ENCODE assay signal across 8 cellular contexts in genomic region chr3:42683875-42684593, GRCh38. TPM values are rescaled to one million over a fixed set of nuclear protein-coding genes. Genes with fewer than 3 reads are reported as not detected.
DNase-seq lines count a peak whose midpoint lies in the region; FAIRE-seq and TF ChIP-seq lines count a peak whose summit lies in the region.

No MANE protein-coding gene starts in this region.

- peaks cover 0 to 34% (median 30%) of the 10 kb centered on the region in 4 donors for H3K4me1 ChIP-seq in sigmoid colon
- no peaks in the 10 kb centered on the region for H3K4me1 ChIP-seq in OCI-LY7 (ENCODE audit: insufficient read depth, low read length, poor library complexity, severe bottlenecking)

- POLR2A ChIA-PET in activated CD4-positive, alpha-beta memory T cell treated with anti-CD3 and anti-CD28 coated beads for 36 hours (lab: Charles Lee), result no interaction called here
- POLR2A ChIA-PET in OCI-LY7 (lab: Charles Lee), result interaction anchor here (0.7 kb wide), 1 partner anchor 34 kb away, joined by 3 read pairs; no protein-coding TSS in a partner anchor

- no peaks in the 10 kb centered on the region for H3K9me3 ChIP-seq in sigmoid colon
- H3K9me3 ChIP-seq in OCI-LY7 (ENCODE audit: low read length), result no peaks in the 10 kb centered on the region

- in situ Hi-C loops in KBM-7 (cut with MboI; ENCODE audit: low pct_unique_long_range_greater_than_20kb, low sequenced_read_pairs), result no loop called here

- H3K36me3 ChIP-seq in sigmoid colon (no peaks in the 10 kb centered on the region), OCI-LY7 (ENCODE audit: insufficient read depth, low read length) (no peaks in the 10 kb centered on the region)

- H3K4me3 ChIP-seq in sigmoid colon (no peak overlapping the region), OCI-LY7 (ENCODE audit: low read depth, low read length, poor library complexity, severe bottlenecking) (no peak overlapping the region)

- no peak for TF ChIP-seq POLR2A in sigmoid colon (IDR thresholded peaks at IDR 0.05)

- no peaks in the 10 kb centered on the region for H3K36me3 Mint-ChIP-seq in activated CD4-positive, alpha-beta memory T cell treated with anti-CD3 and anti-CD28 coated beads for 36 hours

- no peak for TF ChIP-seq EP300 in sigmoid colon (IDR thresholded peaks at IDR 0.05)

- intact Hi-C loops in activated CD4-positive, alpha-beta memory T cell treated with anti-CD3 and anti-CD28 coated beads for 36 hours (cut with micrococcal nuclease), result loop anchor here (1.0 kb wide), 1 partner anchor 46 kb away; no protein-coding TSS in a partner anchor
- intact Hi-C loops in sigmoid colon (cut with DNase I) (no loop called here), OCI-LY7 (cut with micrococcal nuclease; ENCODE audit: unreplicated experiment) (no loop called here)

- TF ChIP-seq CTCF in sigmoid colon (IDR thresholded peaks at IDR 0.05) (no peak), OCI-LY7 (conservative IDR thresholded peaks at IDR 0.05; ENCODE audit: low read length) (no peak)

- peaks cover 6% of the 10 kb centered on the region for H3K9me3 Mint-ChIP-seq in activated CD4-positive, alpha-beta memory T cell treated with anti-CD3 and anti-CD28 coated beads for 36 hours

- no peaks in the 10 kb centered on the region for H3K9me2 ChIP-seq in OCI-LY7 (ENCODE audit: insufficient read depth, low read length)

- no peak overlapping the region for H3K4me2 ChIP-seq in OCI-LY7 (ENCODE audit: low read length)

- 31 to 55% methylated on average over 10 of the region's 10 CpGs for WGBS in sigmoid colon, 2 donors

- H3K27ac ChIP-seq in sigmoid colon (peak overlapping the region; percentile 46 to 60 (median 54)), OCI-LY7 (ENCODE audit: low read depth, low read length, poor library complexity, severe bottlenecking) (no peak overlapping the region)

- H3K4me1 Mint-ChIP-seq in activated CD4-positive, alpha-beta memory T cell treated with anti-CD3 and anti-CD28 coated beads for 36 hours (ENCODE audit: low read depth), result peaks cover 11% of the 10 kb centered on the region

- no peak overlapping the region for H3K4me3 Mint-ChIP-seq in activated CD4-positive, alpha-beta memory T cell treated with anti-CD3 and anti-CD28 coated beads for 36 hours

- H3K79me2 ChIP-seq in OCI-LY7 (ENCODE audit: insufficient read depth, low read depth, low read length), result no peaks in the 10 kb centered on the region

- BruUV-seq in OCI-LY7 (replicated peaks; lab: Mats Ljungman, UMichigan), result no TSS peak

- no peak overlapping the region for H3K27ac Mint-ChIP-seq in activated CD4-positive, alpha-beta memory T cell treated with anti-CD3 and anti-CD28 coated beads for 36 hours

- no peaks in the 10 kb centered on the region for H4K20me1 ChIP-seq in OCI-LY7 (ENCODE audit: insufficient read depth, low read length)

- H3K27me3 ChIP-seq in sigmoid colon, result peaks cover 0 to 9% (median 0%) of the 10 kb centered on the region in 3 donors

- CTCF ChIA-PET in activated CD4-positive, alpha-beta memory T cell treated with anti-CD3 and anti-CD28 coated beads for 36 hours (lab: Charles Lee), result interaction anchor here (0.9 to 1.5 kb wide), 2 partner anchors 12 to 23 kb away, joined by 3 read pairs; no protein-coding TSS in a partner anchor
- CTCF ChIA-PET in OCI-LY7 (lab: Charles Lee; ENCODE audit: unreplicated experiment), result no interaction called here

- no peak for FAIRE-seq in frontal cortex (lab: Jason Lieb, UNC)

- peaks cover 25% of the 10 kb centered on the region for H3K27me3 Mint-ChIP-seq in activated CD4-positive, alpha-beta memory T cell treated with anti-CD3 and anti-CD28 coated beads for 36 hours

- H2AFZ ChIP-seq in OCI-LY7 (ENCODE audit: low read length), result no peak overlapping the region

- peak; percentile 67 for DNase-seq in activated effector memory CD4-positive, alpha-beta T cell treated with anti-CD3 and anti-CD28 coated beads, Interleukin-2, amount 50 U/mL, for 16 hours
- DNase-seq in activated effector memory CD4-positive, alpha-beta T cell treated with Interleukin-2 at 50 U/mL for 16 hours, result no peak
- DNase-seq in activated CD4-positive, alpha-beta memory T cell treated with anti-CD3 and anti-CD28 coated beads for 36 hours, result peak; percentile 87
- peak; percentile 75 to 79 for DNase-seq in frontal cortex (ENCODE audit: low spot score in 2 of 2)
- DNase-seq in sigmoid colon, result peak; percentile 86
- DNase-seq in OCI-LY7 (ENCODE audit: low spot score), result no peak
- DNase-seq in KBM-7, result no peak
- DNase-seq in NCI-H1092 (lab: John Stamatoyannopoulos, UW), result no peak

RNA-seq across cellular contexts. Expression of gene KLHL40, which starts 1.3 kb away (rescaled TPM):
- not detected for total RNA-seq in activated CD4-positive, alpha-beta memory T cell treated with anti-CD3 and anti-CD28 coated beads for 36 hours
- total RNA-seq in frontal cortex (0.41 TPM), sigmoid colon (under 1 TPM in 1 of 4 donors, not detected in 3; under 0.01 TPM), OCI-LY7 (2022) (not detected in 2 replicates)
- polyA plus RNA-seq in sigmoid colon, result not detected
- not detected in 2 replicates for total RNA-seq in OCI-LY7 (2014; rRNA removed; shearing (Covaris generic))

RNA-seq across cellular contexts. Expression of gene HHATL, which starts 18.6 kb away (rescaled TPM):
- total RNA-seq in activated CD4-positive, alpha-beta memory T cell treated with anti-CD3 and anti-CD28 coated beads for 36 hours, result not detected
- total RNA-seq in frontal cortex, result not detected
- not detected for total RNA-seq in sigmoid colon
- 1 to 10 TPM in 1 of 3 donors, under 1 TPM in 1, not detected in 1; 0.31 to 1.4 TPM for polyA plus RNA-seq in sigmoid colon
- total RNA-seq in OCI-LY7 (2014; rRNA removed; shearing (Covaris generic)), result not detected in 2 replicates
- not detected in 2 replicates for total RNA-seq in OCI-LY7 (2022)

RNA-seq across cellular contexts. Expression of gene ZBTB47, which starts 30.5 kb away (rescaled TPM):
- total RNA-seq in activated CD4-positive, alpha-beta memory T cell treated with anti-CD3 and anti-CD28 coated beads for 36 hours, result 1 to 10 TPM; 1.0 to 1.1 TPM
- total RNA-seq in frontal cortex (19.6 TPM), sigmoid colon (10 to 100 TPM; 34.9 to 74.8 (median 56.9) TPM), OCI-LY7 (2022) (not detected in 2 replicates)
- 10 to 100 TPM in 1 of 3 donors, 1 to 10 TPM in 2; 6.2 to 21.0 (median 9.5) TPM for polyA plus RNA-seq in sigmoid colon
- 0.05 and 0.09 TPM in 2 replicates for total RNA-seq in OCI-LY7 (2014; rRNA removed; shearing (Covaris generic))

Comparison
In these comparisons a context has a peak if more than half of its experiments do, and no peak if none do; other contexts are left out.
1. DNase-seq: peak in activated effector memory CD4-positive, alpha-beta T cell treated with anti-CD3 and anti-CD28 coated beads, Interleukin-2, amount 50 U/mL, for 16 hours (single experiment), activated CD4-positive, alpha-beta memory T cell treated with anti-CD3 and anti-CD28 coated beads for 36 hours (single experiment), frontal cortex (2 of 2) and sigmoid colon (single experiment); none in activated effector memory CD4-positive, alpha-beta T cell treated with Interleukin-2 at 50 U/mL for 16 hours (single experiment), OCI-LY7 (single experiment), KBM-7 (single experiment) and NCI-H1092 (single experiment).